ENCODE assay signal across 14 cellular contexts in genomic region chr17:57158795-57159194, GRCh38.
DNase-seq lines count a peak whose midpoint lies in the region; ATAC-seq, FAIRE-seq and TF ChIP-seq lines count a peak whose summit lies in the region.
"Had no signal": no experiment of that assay in that cellular context is flagged by ENCODE, and none has a peak within 500 bp of the region (broad histone marks: within the 10 kb centered on the region; RNA-seq: fewer than 3 reads in every experiment).

No MANE protein-coding gene starts in this region.

- H3K9me3 Mint-ChIP-seq in astrocyte (ENCODE audit: unreplicated experiment): peaks cover 9% of the 10 kb centered on the region
- H3K9me3 Mint-ChIP-seq in mesothelial cell of epicardium: peaks cover 24% of the 10 kb centered on the region

- POLR2A ChIA-PET in A549 (lab: Yijun Ruan, JAX): no interaction called here

- WGBS in A549 (ENCODE audit: missing lambda C conversion rate): 37% methylated on average over 1 of the region's 1 CpG

- H3K36me3 Mint-ChIP-seq in astrocyte (ENCODE audit: low read depth, unreplicated experiment) (no peaks in the 10 kb centered on the region), mesothelial cell of epicardium (peaks cover 6% of the 10 kb centered on the region)

- H3K9me3 ChIP-seq in A549 (no peaks in the 10 kb centered on the region), astrocyte (ENCODE audit: insufficient read depth, low read depth, low read length) (no peaks in the 10 kb centered on the region)

- ATAC-seq in A549 (peak in 1 of 2 experiments; percentile 55; a peak in 2 of 6 replicates), HG03095 (IDR thresholded peaks at IDR 0.05; ENCODE audit: unreplicated experiment) (no peak)

- TF ChIP-seq CTCF in A549 (IDR thresholded peaks at IDR 0.05): no peak
- TF ChIP-seq CTCF in astrocyte (IDR thresholded peaks at IDR 0.05; ENCODE audit: insufficient read depth, low read depth, low read length): no peak
- TF ChIP-seq CTCF in mesothelial cell of epicardium (IDR thresholded peaks at IDR 0.05; ENCODE audit: unreplicated experiment): no peak

- no peaks in the 10 kb centered on the region for H3K36me3 ChIP-seq in astrocyte (ENCODE audit: insufficient read depth, low read length)
- H3K36me3 ChIP-seq: BLaER1 had no signal

- H3K4me3 Mint-ChIP-seq in astrocyte (ENCODE audit: unreplicated experiment) (no peak overlapping the region), mesothelial cell of epicardium (no peak overlapping the region)
- H3K4me3 Mint-ChIP-seq: H9 had no signal

- H4K20me1 ChIP-seq in astrocyte (ENCODE audit: insufficient read depth, low read length): no peaks in the 10 kb centered on the region
- H4K20me1 ChIP-seq: BLaER1 had no signal

- no peak overlapping the region for H3K27ac ChIP-seq in A549
- no peak overlapping the region for H3K27ac ChIP-seq in astrocyte (ENCODE audit: low read depth, low read length)
- H3K27ac ChIP-seq: 22Rv1, BLaER1 had no signal

- TF ChIP-seq EP300 in A549 (IDR thresholded peaks at IDR 0.05): no peak

- H3K27ac Mint-ChIP-seq in astrocyte (ENCODE audit: unreplicated experiment): peak overlapping the region; percentile 96
- H3K27ac Mint-ChIP-seq in mesothelial cell of epicardium: peak overlapping the region; percentile 83

- DNase-seq in A549 (ENCODE audit: low read depth in 1 of 2, low spot score in 1 of 2) (no peak), astrocyte (ENCODE audit: low read depth) (no peak), mesothelial cell of epicardium (ENCODE audit: low spot score in 2 of 2, unreplicated experiment in 2 of 2) (no peak), renal cortical epithelial cell (ENCODE audit: low read depth) (peak; percentile 21), activated gamma-delta T cell treated with Interleukin-2 at 50 U/mL for 16 hours (no peak), putamen (ENCODE audit: low spot score) (no peak)
- no peak for DNase-seq in stimulated activated CD4-positive, alpha-beta T cell treated with anti-CD3 and anti-CD28 coated beads, Interleukin-2, amount 100 ng/mL, for 24 hours
- DNase-seq: AML-193, GOT3, H9 had no signal

- H3K4me3 ChIP-seq in A549 (no peak overlapping the region), astrocyte (ENCODE audit: insufficient read depth, low read depth, low read length) (no peak overlapping the region)
- H3K4me3 ChIP-seq: BLaER1 had no signal

- H3K27me3 Mint-ChIP-seq in astrocyte (ENCODE audit: low read depth, unreplicated experiment) (peaks cover 6% of the 10 kb centered on the region), mesothelial cell of epicardium (ENCODE audit: low read depth) (no peaks in the 10 kb centered on the region)

- no peak overlapping the region for H2AFZ ChIP-seq in astrocyte (ENCODE audit: low read depth, low read length)

- no peak overlapping the region for H3K9ac ChIP-seq in astrocyte (ENCODE audit: low read length)
- H3K9ac ChIP-seq: BLaER1 had no signal

- CTCF ChIA-PET in A549 (lab: Yijun Ruan, JAX): interaction anchor here (0.6 to 1.6 kb wide), 3 partner anchors 84 to 589 kb away, joined by 3 to 8 read pairs (median 3); no protein-coding TSS in a partner anchor

- peaks cover 17% of the 10 kb centered on the region for H3K4me1 Mint-ChIP-seq in astrocyte (ENCODE audit: low read depth, unreplicated experiment)
- peaks cover 16% of the 10 kb centered on the region for H3K4me1 Mint-ChIP-seq in mesothelial cell of epicardium

- TF ChIP-seq RAD21 in A549 (conservative IDR thresholded peaks at IDR 0.05 in 1 of 2, IDR thresholded peaks at IDR 0.05 in 1 of 2): no peak

- H3K4me1 ChIP-seq in A549 (peaks cover 8% of the 10 kb centered on the region; the same call in 1 of the 3 replicates), astrocyte (ENCODE audit: insufficient read depth, low read length) (peaks cover 11% of the 10 kb centered on the region)

- H3K4me2 ChIP-seq in A549 (0 out of 3 replicates have a peak overlapping the region, but pooled peaks have one; percentile 15), astrocyte (ENCODE audit: low read length) (peak overlapping the region; percentile 32)
- H3K4me2 ChIP-seq: BLaER1 had no signal

- no peaks in the 10 kb centered on the region for H3K79me2 ChIP-seq in astrocyte (ENCODE audit: insufficient read depth, low read length)

- TF ChIP-seq POLR2A in A549 (IDR thresholded peaks at IDR 0.05; ENCODE audit: low read length): no peak

- H3K27me3 ChIP-seq in astrocyte (ENCODE audit: insufficient read depth, low read length): no peaks in the 10 kb centered on the region
- H3K27me3 ChIP-seq: BLaER1 had no signal

- FAIRE-seq in A549 (lab: Jason Lieb, UNC): no peak
- no peak for FAIRE-seq in astrocyte (lab: Jason Lieb, UNC)
- FAIRE-seq: GM18507 had no signal

TF ChIP-seq in A549, 52 proteins besides CTCF, POLR2A, EP300 and RAD21:
- no peak for TF ChIP-seq ELK1 (IDR thresholded peaks at IDR 0.05; ENCODE audit: low read depth, low read length)
- TF ChIP-seq PHF8 (IDR thresholded peaks at IDR 0.05; ENCODE audit: borderline replicate concordance, low read depth): no peak
- TF ChIP-seq JUNB (IDR thresholded peaks at IDR 0.05): no peak
- TF ChIP-seq, protein P1, sequence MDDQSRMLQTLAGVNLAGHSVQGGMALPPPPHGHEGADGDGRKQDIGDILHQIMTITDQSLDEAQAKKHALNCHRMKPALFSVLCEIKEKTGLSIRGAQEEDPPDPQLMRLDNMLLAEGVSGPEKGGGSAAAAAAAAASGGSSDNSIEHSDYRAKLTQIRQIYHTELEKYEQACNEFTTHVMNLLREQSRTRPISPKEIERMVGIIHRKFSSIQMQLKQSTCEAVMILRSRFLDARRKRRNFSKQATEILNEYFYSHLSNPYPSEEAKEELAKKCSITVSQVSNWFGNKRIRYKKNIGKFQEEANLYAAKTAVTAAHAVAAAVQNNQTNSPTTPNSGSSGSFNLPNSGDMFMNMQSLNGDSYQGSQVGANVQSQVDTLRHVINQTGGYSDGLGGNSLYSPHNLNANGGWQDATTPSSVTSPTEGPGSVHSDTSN (IDR thresholded peaks at IDR 0.05): no peak
- no peak for TF ChIP-seq BHLHE40 (IDR thresholded peaks at IDR 0.05; ENCODE audit: low read depth, low read length)
- no peak for TF ChIP-seq JUN (IDR thresholded peaks at IDR 0.05)
- no peak for TF ChIP-seq KDM1A (IDR thresholded peaks at IDR 0.05; ENCODE audit: low read depth)
- TF ChIP-seq POLR2AphosphoS2 (conservative IDR thresholded peaks at IDR 0.05; ENCODE audit: low read length): no peak
TF ChIP-seq in A549: peak in this region for 0.
